14 cellular contexts compared by ENCODE assay signal in genomic region chrX:1661922-1662221, GRCh38. TPM values are rescaled to one million over a fixed set of nuclear protein-coding genes. Genes with fewer than 3 reads are reported as not detected.
A peak's percentile ranks its signal among the peaks of the same experiment; 100 is the strongest.
DNase-seq lines count a peak whose midpoint lies in the region; ATAC-seq lines count a peak whose summit lies in the region.
"Had no signal": no experiment of that assay in that cellular context is flagged by ENCODE, and none has a peak within 500 bp of the region (broad histone marks: within the 10 kb centered on the region; RNA-seq: fewer than 3 reads in every experiment).

No MANE protein-coding gene starts in this region.

- H3K9ac ChIP-seq in rectal smooth muscle tissue (ENCODE audit: low read length): no peak overlapping the region

- intact Hi-C loops in activated T-helper 2 cell treated with anti-CD3 and anti-CD28 coated beads, Interferon-gamma antibody, Interleukin-2, Interleukin-4, amounts not matched to agents 10 μg/mL and 5 μg/mL and 100 μg/mL, durations not matched to agents 14 hours and 24 hours and 36 hours (cut with micrococcal nuclease): loop anchor here (1.0 to 2.0 kb wide), 4 partner anchors 17 to 947 kb away; partner anchors contain the start of gene AKAP17A
- intact Hi-C loops in posterior cingulate gyrus (cut with DNase I): no loop called here

- H3K36me3 ChIP-seq in rectal smooth muscle tissue (ENCODE audit: control insufficient read depth, insufficient read depth, low read length): no peaks in the 10 kb centered on the region

- H3K4me1 Mint-ChIP-seq in T-helper 1 cell treated with Interleukin-12 subunit alpha and Interleukin-12 subunit beta and Interleukin-4 antibody, amounts not matched to agents 30 μg/mL and 1 μg/mL, for 36 hours (ENCODE audit: low read depth): peaks cover 24% of the 10 kb centered on the region
- H3K4me1 Mint-ChIP-seq in activated T-helper 2 cell treated with anti-CD3 and anti-CD28 coated beads, Interferon-gamma antibody, Interleukin-2, Interleukin-4, amounts not matched to agents 10 μg/mL and 5 μg/mL and 100 μg/mL, durations not matched to agents 14 hours and 24 hours and 36 hours (ENCODE audit: low read depth): peaks cover 33% of the 10 kb centered on the region

- no peaks in the 10 kb centered on the region for H3K9me3 Mint-ChIP-seq in T-helper 1 cell treated with Interleukin-12 subunit alpha and Interleukin-12 subunit beta and Interleukin-4 antibody, amounts not matched to agents 30 μg/mL and 1 μg/mL, for 36 hours
- no peaks in the 10 kb centered on the region for H3K9me3 Mint-ChIP-seq in activated T-helper 2 cell treated with anti-CD3 and anti-CD28 coated beads, Interferon-gamma antibody, Interleukin-2, Interleukin-4, amounts not matched to agents 10 μg/mL and 5 μg/mL and 100 μg/mL, durations not matched to agents 14 hours and 24 hours and 36 hours
- H3K9me3 Mint-ChIP-seq: stimulated activated naive CD8-positive, alpha-beta T cell treated with anti-CD3 and anti-CD28 coated beads, Interleukin-15, Interleukin-2, amounts not matched to agents 100 ng/mL and 50 ng/mL, for 24 hours had no signal

- no peaks in the 10 kb centered on the region for H3K4me1 ChIP-seq in rectal smooth muscle tissue (ENCODE audit: control insufficient read depth, insufficient read depth, low read length)

- peaks cover 37% of the 10 kb centered on the region for H3K36me3 Mint-ChIP-seq in T-helper 1 cell treated with Interleukin-12 subunit alpha and Interleukin-12 subunit beta and Interleukin-4 antibody, amounts not matched to agents 30 μg/mL and 1 μg/mL, for 36 hours (ENCODE audit: low read depth)
- peaks cover 36% of the 10 kb centered on the region for H3K36me3 Mint-ChIP-seq in activated T-helper 2 cell treated with anti-CD3 and anti-CD28 coated beads, Interferon-gamma antibody, Interleukin-2, Interleukin-4, amounts not matched to agents 10 μg/mL and 5 μg/mL and 100 μg/mL, durations not matched to agents 14 hours and 24 hours and 36 hours (ENCODE audit: low read depth)

- peak overlapping the region; percentile 84 for H3K27ac Mint-ChIP-seq in T-helper 1 cell treated with Interleukin-12 subunit alpha and Interleukin-12 subunit beta and Interleukin-4 antibody, amounts not matched to agents 30 μg/mL and 1 μg/mL, for 36 hours
- H3K27ac Mint-ChIP-seq in activated T-helper 2 cell treated with anti-CD3 and anti-CD28 coated beads, Interferon-gamma antibody, Interleukin-2, Interleukin-4, amounts not matched to agents 10 μg/mL and 5 μg/mL and 100 μg/mL, durations not matched to agents 14 hours and 24 hours and 36 hours: peak overlapping the region; percentile 88
- H3K27ac Mint-ChIP-seq: stimulated activated naive CD8-positive, alpha-beta T cell treated with anti-CD3 and anti-CD28 coated beads, Interleukin-15, Interleukin-2, amounts not matched to agents 100 ng/mL and 50 ng/mL, for 24 hours had no signal

- peak overlapping the region; percentile 74 for H3K4me3 Mint-ChIP-seq in T-helper 1 cell treated with Interleukin-12 subunit alpha and Interleukin-12 subunit beta and Interleukin-4 antibody, amounts not matched to agents 30 μg/mL and 1 μg/mL, for 36 hours
- peak overlapping the region; percentile 80 for H3K4me3 Mint-ChIP-seq in activated T-helper 2 cell treated with anti-CD3 and anti-CD28 coated beads, Interferon-gamma antibody, Interleukin-2, Interleukin-4, amounts not matched to agents 10 μg/mL and 5 μg/mL and 100 μg/mL, durations not matched to agents 14 hours and 24 hours and 36 hours (ENCODE audit: low read depth)
- H3K4me3 Mint-ChIP-seq: stimulated activated naive CD8-positive, alpha-beta T cell treated with anti-CD3 and anti-CD28 coated beads, Interleukin-15, Interleukin-2, amounts not matched to agents 100 ng/mL and 50 ng/mL, for 24 hours had no signal

- H3K27me3 Mint-ChIP-seq in T-helper 1 cell treated with Interleukin-12 subunit alpha and Interleukin-12 subunit beta and Interleukin-4 antibody, amounts not matched to agents 30 μg/mL and 1 μg/mL, for 36 hours (ENCODE audit: low read depth): no peaks in the 10 kb centered on the region
- H3K27me3 Mint-ChIP-seq in activated T-helper 2 cell treated with anti-CD3 and anti-CD28 coated beads, Interferon-gamma antibody, Interleukin-2, Interleukin-4, amounts not matched to agents 10 μg/mL and 5 μg/mL and 100 μg/mL, durations not matched to agents 14 hours and 24 hours and 36 hours (ENCODE audit: low read depth): no peaks in the 10 kb centered on the region
- H3K27me3 Mint-ChIP-seq: stimulated activated naive CD8-positive, alpha-beta T cell treated with anti-CD3 and anti-CD28 coated beads, Interleukin-15, Interleukin-2, amounts not matched to agents 100 ng/mL and 50 ng/mL, for 24 hours had no signal

- no peaks in the 10 kb centered on the region for H3K27me3 ChIP-seq in rectal smooth muscle tissue (ENCODE audit: control insufficient read depth, insufficient read depth, low read length)

- H3K4me3 ChIP-seq in rectal smooth muscle tissue (ENCODE audit: low read length): peak overlapping the region; percentile 32

- H3K27ac ChIP-seq in rectal smooth muscle tissue (ENCODE audit: low read depth, low read length): no peak overlapping the region
- H3K27ac ChIP-seq: 22Rv1, dorsolateral prefrontal cortex had no signal

- no peak for DNase-seq in T-helper 1 cell
- no peak for DNase-seq in activated T-helper 2 cell treated with anti-CD3 and anti-CD28 coated beads, Interferon-gamma antibody, Interleukin-2, Interleukin-4, amounts not matched to agents 10 μg/mL and 5 μg/mL and 100 μg/mL, durations not matched to agents 14 hours and 24 hours and 36 hours (ENCODE audit: low spot score)
- DNase-seq in putamen (ENCODE audit: low spot score): no peak
- no peak for DNase-seq in posterior cingulate gyrus
- no peak for DNase-seq in NCI-H2107 (lab: John Stamatoyannopoulos, UW)
- DNase-seq: DMS153, dorsolateral prefrontal cortex, NCI-H774 had no signal

- peak; percentile 28 for ATAC-seq in HG02943 (IDR thresholded peaks at IDR 0.05; ENCODE audit: low read depth, unreplicated experiment)

RNA-seq across cellular contexts. Expression of gene ASMT, which starts 47.0 kb away (rescaled TPM):
- total RNA-seq in activated T-helper 2 cell treated with anti-CD3 and anti-CD28 coated beads, Interferon-gamma antibody, Interleukin-2, Interleukin-4, amounts not matched to agents 10 μg/mL and 5 μg/mL and 100 μg/mL, durations not matched to agents 14 hours and 24 hours and 36 hours: not detected in 2 replicates
- total RNA-seq: left colon had no signal
